ENCODE assay signal across 10 cellular contexts in the genomic region with DNA sequence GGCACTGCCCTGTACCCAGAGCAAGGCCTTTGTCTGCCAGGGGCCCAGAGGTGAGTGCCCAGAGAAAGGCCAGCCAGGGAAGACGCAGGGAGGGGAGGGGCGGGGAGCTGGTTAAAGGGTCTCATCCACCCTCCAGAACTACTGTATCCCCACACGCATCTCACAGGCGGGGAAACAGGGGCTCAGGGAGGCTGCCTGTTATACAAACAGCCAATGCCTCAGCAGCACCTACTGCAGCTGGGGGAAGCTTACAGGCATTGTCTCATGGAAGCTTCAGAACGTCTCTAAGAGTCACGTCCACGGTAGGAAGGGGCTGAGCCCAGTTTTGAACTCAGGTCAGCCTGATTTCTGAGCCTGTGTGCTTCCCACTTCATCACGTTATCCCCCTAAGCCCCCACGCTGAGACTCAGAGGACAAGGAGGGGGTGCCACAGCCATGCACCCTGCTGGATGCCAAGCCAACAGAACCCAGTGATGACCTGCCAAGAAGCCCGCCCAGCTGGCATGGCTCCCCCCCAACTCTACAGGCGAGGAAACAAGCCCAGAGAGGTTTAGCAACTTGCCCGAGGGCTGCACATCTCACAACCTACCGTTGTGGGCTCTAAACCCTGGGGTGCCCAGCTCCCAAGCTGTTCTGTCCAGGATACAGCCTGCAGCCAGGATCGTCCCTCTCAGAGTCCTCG. TPM values are rescaled to one million over a fixed set of nuclear protein-coding genes. Genes with fewer than 3 reads are reported as not detected.
A peak's percentile ranks its signal among the peaks of the same experiment; 100 is the strongest.
DNase-seq lines count a peak whose midpoint lies in the region; TF ChIP-seq lines count a peak whose summit lies in the region.
"Had no signal": no experiment of that assay in that cellular context is flagged by ENCODE, and none has a peak within 500 bp of the region (broad histone marks: within the 10 kb centered on the region; RNA-seq: fewer than 3 reads in every experiment).

No MANE protein-coding gene starts in this region.

- no peak overlapping the region for H3K9ac ChIP-seq in parathyroid adenoma

- no peak for DNase-seq in CD4-positive, alpha-beta memory T cell
- DNase-seq in OCI-LY7 (ENCODE audit: low spot score) (peak; percentile 22), fibroblast of villous mesenchyme (ENCODE audit: low read depth) (no peak), H4 (ENCODE audit: low spot score) (no peak), islet precursor cell (no peak), SIG-M5 (lab: John Stamatoyannopoulos, UW) (no peak)
- no peak for DNase-seq in activated CD4-positive, alpha-beta T cell treated with anti-CD3 and anti-CD28 coated beads for 48 hours
- DNase-seq: activated CD4-positive, alpha-beta T cell treated with anti-CD3 and anti-CD28 coated beads, Interleukin-2, amount 50 U/mL, for 4 hours; stimulated activated CD4-positive, alpha-beta T cell treated with anti-CD3 and anti-CD28 coated beads, Interleukin-15, amount 100 ng/mL, for 24 hours had no signal

- H2AFZ ChIP-seq in OCI-LY7 (ENCODE audit: low read length) (no peak overlapping the region), parathyroid adenoma (peak overlapping the region; percentile 44)

- H3K79me2 ChIP-seq in OCI-LY7 (ENCODE audit: insufficient read depth, low read depth, low read length), result peaks cover 73% of the 10 kb centered on the region; the same call in 1 of the 2 replicates
- no peaks in the 10 kb centered on the region for H3K79me2 ChIP-seq in parathyroid adenoma

- no peaks in the 10 kb centered on the region for H4K20me1 ChIP-seq in OCI-LY7 (ENCODE audit: insufficient read depth, low read length)

- POLR2A ChIA-PET in CD4-positive, alpha-beta memory T cell (lab: Charles Lee; ENCODE audit: partially characterized antibody), result interaction anchor here (1.0 to 2.0 kb wide), 2 partner anchors 15 to 24 kb away, joined by 3 to 8 read pairs; no protein-coding TSS in a partner anchor
- POLR2A ChIA-PET in OCI-LY7 (lab: Charles Lee), result interaction anchor here (0.6 to 1.3 kb wide), 3 partner anchors 26 to 426 kb away, joined by 3 to 7 read pairs (median 3); no protein-coding TSS in a partner anchor

- H3K27ac Mint-ChIP-seq in CD4-positive, alpha-beta memory T cell, result peak overlapping the region in 5 of 7 donors; percentile 23 to 90 (median 64)

- peak overlapping the region; percentile 93 for H3K4me2 ChIP-seq in OCI-LY7 (ENCODE audit: low read length)
- peak overlapping the region; percentile 61 for H3K4me2 ChIP-seq in parathyroid adenoma (ENCODE audit: low read length)

- peaks cover 31% of the 10 kb centered on the region for H3K4me1 ChIP-seq in CD4-positive, alpha-beta memory T cell (ENCODE audit: insufficient read depth, low read length)
- H3K4me1 ChIP-seq in OCI-LY7 (ENCODE audit: insufficient read depth, low read length, poor library complexity, severe bottlenecking), result peaks cover 99% of the 10 kb centered on the region
- peaks cover 11% of the 10 kb centered on the region for H3K4me1 ChIP-seq in parathyroid adenoma

- H3K4me1 Mint-ChIP-seq in CD4-positive, alpha-beta memory T cell, result peaks cover 17 to 35% (median 23%) of the 10 kb centered on the region in 4 donors

- H3K36me3 Mint-ChIP-seq in CD4-positive, alpha-beta memory T cell, result peaks cover 0 to 6% of the 10 kb centered on the region in 2 donors

- no peaks in the 10 kb centered on the region for H3K9me3 ChIP-seq in CD4-positive, alpha-beta memory T cell (ENCODE audit: control insufficient read depth in 1 of 2, low read length in 2 of 2)
- no peaks in the 10 kb centered on the region for H3K9me3 ChIP-seq in OCI-LY7 (ENCODE audit: low read length)
- H3K9me3 ChIP-seq in parathyroid adenoma (ENCODE audit: control insufficient read depth, low read length), result no peaks in the 10 kb centered on the region

- H3K27me3 ChIP-seq in CD4-positive, alpha-beta memory T cell (ENCODE audit: insufficient read depth, low read length), result no peaks in the 10 kb centered on the region
- H3K27me3 ChIP-seq in parathyroid adenoma (ENCODE audit: control insufficient read depth, insufficient read depth, low read length), result no peaks in the 10 kb centered on the region

- no peak overlapping the region for H3K27ac ChIP-seq in CD4-positive, alpha-beta memory T cell (ENCODE audit: low read depth, low read length)
- H3K27ac ChIP-seq in OCI-LY7 (ENCODE audit: low read depth, low read length, poor library complexity, severe bottlenecking) (peak overlapping the region; percentile 97), parathyroid adenoma (peak overlapping the region; percentile 16)

- no peaks in the 10 kb centered on the region for H3K9me2 ChIP-seq in OCI-LY7 (ENCODE audit: insufficient read depth, low read length)

- H3K27me3 Mint-ChIP-seq in CD4-positive, alpha-beta memory T cell, result no peaks in the 10 kb centered on the region

- no peaks in the 10 kb centered on the region for H3K36me3 ChIP-seq in CD4-positive, alpha-beta memory T cell (ENCODE audit: insufficient read depth, low read length)
- peaks cover 13% of the 10 kb centered on the region for H3K36me3 ChIP-seq in OCI-LY7 (ENCODE audit: insufficient read depth, low read length)
- no peaks in the 10 kb centered on the region for H3K36me3 ChIP-seq in parathyroid adenoma (ENCODE audit: control insufficient read depth, insufficient read depth, low read length)

- peak overlapping the region in 1 of 8 donors; percentile 25 for H3K4me3 Mint-ChIP-seq in CD4-positive, alpha-beta memory T cell

- TF ChIP-seq CTCF in OCI-LY7 (conservative IDR thresholded peaks at IDR 0.05; ENCODE audit: low read length) (no peak), fibroblast of villous mesenchyme (IDR thresholded peaks at IDR 0.05; ENCODE audit: insufficient read depth, low read depth, low read length) (no peak), parathyroid adenoma (IDR thresholded peaks at IDR 0.05) (no peak)

- intact Hi-C loops in CD4-positive, alpha-beta memory T cell (cut with micrococcal nuclease), result loop anchor here (10.0 kb wide), 2 partner anchors 396 to 636 kb away; no protein-coding TSS in a partner anchor
- intact Hi-C loops in OCI-LY7 (cut with micrococcal nuclease; ENCODE audit: unreplicated experiment), result loop anchor here (5.0 to 10.0 kb wide), 2 partner anchors 314 to 1666 kb away; no protein-coding TSS in a partner anchor

- CTCF ChIA-PET in CD4-positive, alpha-beta memory T cell (lab: Charles Lee; ENCODE audit: partially characterized antibody), result interaction anchor here (1.4 to 1.6 kb wide), 2 partner anchors 9 to 35 kb away, joined by 3 to 4 read pairs; no protein-coding TSS in a partner anchor
- CTCF ChIA-PET in OCI-LY7 (lab: Charles Lee; ENCODE audit: unreplicated experiment), result no interaction called here

- H3K9me3 Mint-ChIP-seq in CD4-positive, alpha-beta memory T cell, result no peaks in the 10 kb centered on the region

- H3K4me3 ChIP-seq in CD4-positive, alpha-beta memory T cell (ENCODE audit: low read length in 2 of 2), result no peak overlapping the region
- H3K4me3 ChIP-seq in OCI-LY7 (ENCODE audit: low read depth, low read length, poor library complexity, severe bottlenecking), result no peak overlapping the region
- peak overlapping the region; percentile 21 for H3K4me3 ChIP-seq in fibroblast of villous mesenchyme (ENCODE audit: low read depth, low read length)
- peak overlapping the region; percentile 5 for H3K4me3 ChIP-seq in parathyroid adenoma (ENCODE audit: low read depth, low read length)

- BruUV-seq in OCI-LY7 (replicated peaks; lab: Mats Ljungman, UMichigan), result no TSS peak

RNA-seq across cellular contexts. Expression of a gene that starts 54.5 kb away (rescaled TPM):
- total RNA-seq in CD4-positive, alpha-beta memory T cell, result 10 to 100 TPM; 79.3 to 82.0 TPM
- polyA plus RNA-seq in CD4-positive, alpha-beta memory T cell, result 10 to 100 TPM; 11.9 to 45.3 TPM
- total RNA-seq in OCI-LY7 (2014; rRNA removed; shearing (Covaris generic)), result 24.3 and 25.2 TPM in 2 replicates
- total RNA-seq in OCI-LY7 (2022) (56.3 and 70.1 TPM in 2 replicates), fibroblast of villous mesenchyme (19.9 and 25.8 TPM in 2 replicates)
- 4.6 and 5.7 TPM in 2 replicates for total RNA-seq in H4 (2014; rRNA removed; shearing (Covaris generic))

Comparison
In these comparisons a context has a peak if more than half of its experiments do, and no peak if none do; other contexts are left out.
1. H3K4me3 ChIP-seq: peak in fibroblast of villous mesenchyme (single experiment) and parathyroid adenoma (single experiment); none in CD4-positive, alpha-beta memory T cell (0 of 2) and OCI-LY7 (single experiment).